Comparison of ENCODE assay signal across 26 cellular contexts in genomic region chr16:54554581-54554980, GRCh38.
"Had no signal": no experiment of that assay in that cellular context is flagged by ENCODE, and none has a peak within 500 bp of the region (broad histone marks: within the 10 kb centered on the region; RNA-seq: fewer than 3 reads in every experiment).

No MANE protein-coding gene starts in this region.

- DNase-seq: hypothalamus; immature natural killer cell; kidney; left colon; left ventricle myocardium inferior; midbrain; mucosa of descending colon; naive thymus-derived CD4-positive, alpha-beta T cell; occipital lobe; ovary; right lobe of liver; stimulated activated CD4-positive, alpha-beta T cell treated with anti-CD3 and anti-CD28 coated beads, Interleukin-1b, Interleukin-23, amount 100 ng/mL, for 48 hours; stimulated activated CD4-positive, alpha-beta T cell treated with anti-CD3 and anti-CD28 coated beads, Interleukin-2, amount 100 ng/mL, for 48 hours; stimulated activated CD4-positive, alpha-beta T cell treated with anti-CD3 and anti-CD28 coated beads, Interleukin-4, amount 100 ng/mL, for 4 hours; stimulated activated CD8-positive, alpha-beta memory T cell treated with anti-CD3 and anti-CD28 coated beads, Interleukin-4, amount 100 ng/mL, for 48 hours; stimulated activated naive CD4-positive, alpha-beta T cell treated with Interleukin-2 at 50 U/mL for 16 hours; stimulated activated naive CD8-positive, alpha-beta T cell treated with anti-CD3 and anti-CD28 coated beads, Interleukin-15, amount 100 ng/mL, for 72 hours; substantia nigra; transverse colon had no signal

- H3K4me3 ChIP-seq: left ventricle myocardium inferior, mucosa of descending colon, neural progenitor cell, ovary, right atrium auricular region, right lobe of liver, smooth muscle cell, transverse colon, upper lobe of left lung had no signal

- H3K36me3 ChIP-seq: left ventricle myocardium inferior, neural progenitor cell, neutrophil, ovary, right atrium auricular region, right lobe of liver, transverse colon, upper lobe of left lung had no signal

- ATAC-seq: left colon; mucosa of descending colon; naive thymus-derived CD4-positive, alpha-beta T cell; natural killer cell treated with Interleukin-12 subunit alpha and Interleukin-12 subunit beta and Interleukin-15 and Interleukin-18, amount 100 ng/mL, for 72 hours; right lobe of liver; stimulated activated memory B cell treated with anti-CD40 and anti-IgM and Interleukin-4, amounts not matched to agents 10 μg/mL and 1 μg/mL and 100 μg/mL, for 72 hours; stimulated activated naive CD8-positive, alpha-beta T cell treated with anti-CD3 and anti-CD28 coated beads, Interleukin-15, amount 100 ng/mL, for 72 hours had no signal

- H3K4me1 ChIP-seq: left ventricle myocardium inferior, neural progenitor cell, right atrium auricular region, right lobe of liver, transverse colon, upper lobe of left lung had no signal

- H3K27me3 ChIP-seq: neural progenitor cell, neutrophil, ovary, right atrium auricular region, right lobe of liver, transverse colon, upper lobe of left lung had no signal

- H3K27ac ChIP-seq: left ventricle myocardium inferior, neural progenitor cell, neutrophil, ovary, right atrium auricular region, right lobe of liver, transverse colon, upper lobe of left lung had no signal

- H3K9me3 ChIP-seq: mucosa of descending colon, neutrophil, ovary, right lobe of liver, transverse colon had no signal
